Comparison of ENCODE assay signal across 13 cellular contexts in the genomic region with DNA sequence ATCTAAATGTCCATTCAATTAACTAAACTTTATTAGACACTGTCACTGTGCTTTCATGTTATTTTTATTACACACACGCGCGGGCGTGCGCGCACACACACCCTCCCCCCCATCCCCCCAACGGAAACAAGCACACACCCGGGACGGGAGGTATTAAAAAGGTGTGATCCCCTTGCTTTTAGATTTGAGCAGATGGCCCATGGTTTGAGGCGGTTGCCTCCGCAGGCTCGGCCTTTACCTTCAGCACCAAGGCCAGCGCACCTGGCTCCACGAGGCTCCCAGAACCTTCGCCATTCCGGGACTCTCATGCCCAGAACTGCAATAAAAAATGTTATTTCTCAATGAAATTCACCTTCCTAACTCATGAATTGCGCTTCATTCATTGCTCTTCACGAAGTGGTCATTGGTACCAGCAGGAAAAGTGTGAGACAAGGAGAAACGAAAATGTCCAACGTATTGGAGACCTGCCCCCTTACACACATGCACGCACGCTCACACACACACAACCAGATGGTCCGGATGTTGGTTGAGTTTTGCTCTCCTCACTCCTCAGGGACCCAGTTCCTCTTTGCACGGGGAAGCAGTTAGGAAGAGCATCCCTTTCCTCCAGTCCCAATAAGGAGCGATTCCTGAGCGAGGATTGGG. TPM values are rescaled to one million over a fixed set of nuclear protein-coding genes. Genes with fewer than 3 reads are reported as not detected.
DNase-seq lines count a peak whose midpoint lies in the region; ATAC-seq and TF ChIP-seq lines count a peak whose summit lies in the region.
"Had no signal": no experiment of that assay in that cellular context is flagged by ENCODE, and none has a peak within 500 bp of the region (broad histone marks: within the 10 kb centered on the region; RNA-seq: fewer than 3 reads in every experiment).

No MANE protein-coding gene starts in this region.

- H3K9ac ChIP-seq in iPS-15b (ENCODE audit: low read depth, low read length), result no peak overlapping the region

- H3K4me1 ChIP-seq in cardiac muscle cell (ENCODE audit: low read depth) (peaks cover 7% of the 10 kb centered on the region), iPS-15b (ENCODE audit: control insufficient read depth, insufficient read depth, low read length) (no peaks in the 10 kb centered on the region)

- H3K36me3 ChIP-seq in cardiac muscle cell (no peaks in the 10 kb centered on the region), iPS-15b (ENCODE audit: control insufficient read depth, insufficient read depth, low read length) (no peaks in the 10 kb centered on the region)
- H3K36me3 ChIP-seq: vagina had no signal

- H3K27me3 ChIP-seq in cardiac muscle cell (peaks cover 100% of the 10 kb centered on the region), iPS-15b (ENCODE audit: control insufficient read depth, insufficient read depth, low read length) (peaks cover 97% of the 10 kb centered on the region)

- no peak overlapping the region for H3K4me3 ChIP-seq in cardiac muscle cell
- H3K4me3 ChIP-seq in iPS-15b (ENCODE audit: low read depth, low read length), result peak overlapping the region; percentile 27
- H3K4me3 ChIP-seq: PC-9, vagina had no signal

- H3K9me3 ChIP-seq in cardiac muscle cell (ENCODE audit: low read depth) (no peaks in the 10 kb centered on the region), iPS-15b (ENCODE audit: control insufficient read depth, insufficient read depth, low read length) (no peaks in the 10 kb centered on the region)
- H3K9me3 ChIP-seq: vagina had no signal

- ATAC-seq in HG03432 (IDR thresholded peaks at IDR 0.05; ENCODE audit: unreplicated experiment), result no peak
- ATAC-seq: activated CD4-positive, CD25-positive, alpha-beta regulatory T cell treated with anti-CD3 and anti-CD28 coated beads, Interleukin-2, amount 50 U/mL, for 24 hours had no signal

- intact Hi-C loops in cardiac septum (cut with DNase I), result no loop called here

- no peak overlapping the region for H3K27ac ChIP-seq in cardiac muscle cell
- H3K27ac ChIP-seq: PC-9, vagina had no signal

- no peak for TF ChIP-seq CTCF in cardiac muscle cell (IDR thresholded peaks at IDR 0.05; ENCODE audit: low read depth, low read length)

- DNase-seq in cardiac muscle cell (ENCODE audit: low read depth in 1 of 2, low spot score in 1 of 2), result peak; percentile 54 to 84
- no peak for DNase-seq in cardiac septum (ENCODE audit: low spot score)
- peak; percentile 81 for DNase-seq in astrocyte of the hippocampus (ENCODE audit: low read depth, low spot score)
- DNase-seq in NCI-H128 (lab: John Stamatoyannopoulos, UW; ENCODE audit: unreplicated experiment), result no peak
- DNase-seq in activated gamma-delta T cell (lab: John Stamatoyannopoulos, UW), result no peak
- no peak for DNase-seq in 8988T
- DNase-seq: NCI-H1694 treated with DMSO at 0.1 percent for 48 hours had no signal

RNA-seq across cellular contexts. Expression of a gene that starts 20.8 kb away (rescaled TPM):
- total RNA-seq in cardiac muscle cell, result not detected in 2 replicates
- not detected in 2 replicates for polyA plus RNA-seq in cardiac muscle cell
- total RNA-seq in cardiac septum, result not detected
- total RNA-seq: omental fat pad, PC-9, vagina had no signal

Comparison
In these comparisons a context has a peak if more than half of its experiments do, and no peak if none do; other contexts are left out.
1. DNase-seq: peak in cardiac muscle cell (2 of 2) and astrocyte of the hippocampus (single experiment); none in cardiac septum (single experiment), NCI-H128 (single experiment), activated gamma-delta T cell (single experiment) and 8988T (single experiment).